27 cellular contexts compared by ENCODE assay signal in genomic region chrX:53233536-53233935, GRCh38.
"Had no signal": no experiment of that assay in that cellular context is flagged by ENCODE, and none has a peak within 500 bp of the region (broad histone marks: within the 10 kb centered on the region; RNA-seq: fewer than 3 reads in every experiment).

No MANE protein-coding gene starts in this region.

- H3K27me3 ChIP-seq: right atrium auricular region, right lobe of liver, testis, thyroid gland, transverse colon, upper lobe of right lung had no signal

- H3K9ac ChIP-seq: parathyroid adenoma had no signal

- H3K36me3 ChIP-seq: left ventricle myocardium inferior, right atrium auricular region, right lobe of liver, thyroid gland, transverse colon had no signal

- H3K4me3 Mint-ChIP-seq: naive thymus-derived CD8-positive, alpha-beta T cell; nephron; neural crest cell; stimulated activated naive B cell treated with anti-CD40 and anti-IgM and Interleukin-4, amounts not matched to agents 10 μg/mL and 1 μg/mL and 100 μg/mL, for 72 hours had no signal

- H3K27ac Mint-ChIP-seq: nephron; progenitor cell of endocrine pancreas; stimulated activated naive B cell treated with anti-CD40 and anti-IgM and Interleukin-4, amounts not matched to agents 10 μg/mL and 1 μg/mL and 100 μg/mL, for 72 hours had no signal

- H3K9me3 ChIP-seq: left ventricle myocardium inferior, right atrium auricular region, right lobe of liver, stomach, testis, thyroid gland, transverse colon, upper lobe of right lung had no signal

- H3K9me3 Mint-ChIP-seq: naive thymus-derived CD8-positive, alpha-beta T cell; neural crest cell; stimulated activated naive B cell treated with anti-CD40 and anti-IgM and Interleukin-4, amounts not matched to agents 10 μg/mL and 1 μg/mL and 100 μg/mL, for 72 hours had no signal

- DNase-seq: hippocampal formation; left ventricle myocardium inferior; mesendoderm; midbrain; naive thymus-derived CD8-positive, alpha-beta T cell; nucleus accumbens; right lobe of liver; stimulated activated CD4-positive, alpha-beta T cell treated with anti-CD3 and anti-CD28 coated beads, Interleukin-12 subunit alpha, Interleukin-12 subunit beta, amount 100 ng/mL, for 4 hours; stimulated activated CD4-positive, alpha-beta T cell treated with anti-CD3 and anti-CD28 coated beads, Interleukin-15, amount 100 ng/mL, for 24 hours; stimulated activated CD4-positive, alpha-beta T cell treated with anti-CD3 and anti-CD28 coated beads, Interleukin-2, amount 100 ng/mL, for 24 hours; stimulated activated CD4-positive, alpha-beta T cell treated with anti-CD3 and anti-CD28 coated beads, Interleukin-4, amount 100 ng/mL, for 1 hour; stimulated activated naive B cell treated with anti-CD40 and anti-IgM and Interleukin-4, amounts not matched to agents 10 μg/mL and 1 μg/mL and 100 μg/mL, for 72 hours; stimulated activated naive CD8-positive, alpha-beta T cell treated with anti-CD3 and anti-CD28 coated beads, Interleukin-15, Interleukin-2, amounts not matched to agents 100 U/mL and 50 U/mL, for 24 hours; stomach; testis; thyroid gland; transverse colon; upper lobe of right lung had no signal

- ATAC-seq: naive thymus-derived CD8-positive, alpha-beta T cell; right lobe of liver; stimulated activated naive B cell treated with anti-CD40 and anti-IgM and Interleukin-4, amounts not matched to agents 10 μg/mL and 1 μg/mL and 100 μg/mL, for 72 hours; stimulated activated naive CD8-positive, alpha-beta T cell treated with anti-CD3 and anti-CD28 coated beads, Interleukin-15, Interleukin-2, amounts not matched to agents 100 U/mL and 50 U/mL, for 24 hours; upper lobe of right lung had no signal

- H3K36me3 Mint-ChIP-seq: naive thymus-derived CD8-positive, alpha-beta T cell; stimulated activated naive B cell treated with anti-CD40 and anti-IgM and Interleukin-4, amounts not matched to agents 10 μg/mL and 1 μg/mL and 100 μg/mL, for 72 hours had no signal

- H3K4me1 ChIP-seq: left ventricle myocardium inferior, parathyroid adenoma, right atrium auricular region, right lobe of liver, stomach, testis, thyroid gland, transverse colon, upper lobe of right lung had no signal

- FAIRE-seq: keratinocyte, urothelium cell line had no signal

- H3K4me3 ChIP-seq: left ventricle myocardium inferior, lung, right atrium auricular region, right lobe of liver, smooth muscle cell, stomach, testis, thyroid gland, transverse colon, upper lobe of right lung had no signal

- H2AFZ ChIP-seq: parathyroid adenoma had no signal

- H3K27ac ChIP-seq: left ventricle myocardium inferior, parathyroid adenoma, right atrium auricular region, right lobe of liver, stomach, testis, thyroid gland, transverse colon, upper lobe of right lung had no signal

- H3K27me3 Mint-ChIP-seq: progenitor cell of endocrine pancreas had no signal

- H3K4me2 ChIP-seq: smooth muscle cell had no signal

- H3K79me2 ChIP-seq: parathyroid adenoma had no signal

- H3K4me1 Mint-ChIP-seq: naive thymus-derived CD8-positive, alpha-beta T cell; nephron; neural crest cell had no signal
